Comparison of ENCODE assay signal across 9 cellular contexts in genomic region chr2:104872034-104872865, GRCh38.
DNase-seq lines count a peak whose midpoint lies in the region; ATAC-seq lines count a peak whose summit lies in the region.
"Had no signal": no experiment of that assay in that cellular context is flagged by ENCODE, and none has a peak within 500 bp of the region (broad histone marks: within the 10 kb centered on the region; RNA-seq: fewer than 3 reads in every experiment).

No MANE protein-coding gene starts in this region.

- DNase-seq in T-helper 2 cell treated with Interferon-gamma antibody and Interleukin-4, amounts not matched to agents 5 μg/mL and 100 μg/mL, for 36 hours (ENCODE audit: low spot score): no peak
- DNase-seq in T-helper 2 cell: no peak
- no peak for DNase-seq in stimulated activated naive CD8-positive, alpha-beta T cell treated with anti-CD3 and anti-CD28 coated beads, Interleukin-15, amount 100 ng/mL, for 72 hours
- DNase-seq in NCI-H69 (lab: John Stamatoyannopoulos, UW): no peak
- no peak for DNase-seq in activated CD8-positive, alpha-beta memory T cell treated with anti-CD3 and anti-CD28 coated beads for 24 hours

- H3K27me3 ChIP-seq in layer of hippocampus (ENCODE audit: control insufficient read depth, insufficient read depth, low read length): no peaks in the 10 kb centered on the region

- peak overlapping the region; percentile 88 for H3K27ac ChIP-seq in layer of hippocampus (ENCODE audit: low read depth, low read length)
- H3K27ac ChIP-seq: C4-2B had no signal

- H3K9me3 Mint-ChIP-seq in T-helper 2 cell treated with Interferon-gamma antibody and Interleukin-4, amounts not matched to agents 5 μg/mL and 100 μg/mL, for 36 hours: no peaks in the 10 kb centered on the region
- H3K9me3 Mint-ChIP-seq in activated naive CD8-positive, alpha-beta T cell (ENCODE audit: low read depth): no peaks in the 10 kb centered on the region
- H3K9me3 Mint-ChIP-seq in stimulated activated naive CD8-positive, alpha-beta T cell treated with anti-CD3 and anti-CD28 coated beads, Interleukin-15, amount 100 ng/mL, for 72 hours: no peaks in the 10 kb centered on the region

- peaks cover 6% of the 10 kb centered on the region for H3K4me1 Mint-ChIP-seq in T-helper 2 cell treated with Interferon-gamma antibody and Interleukin-4, amounts not matched to agents 5 μg/mL and 100 μg/mL, for 36 hours (ENCODE audit: low read depth)
- peaks cover 13% of the 10 kb centered on the region for H3K4me1 Mint-ChIP-seq in activated naive CD8-positive, alpha-beta T cell (ENCODE audit: low read depth)
- H3K4me1 Mint-ChIP-seq in stimulated activated naive CD8-positive, alpha-beta T cell treated with anti-CD3 and anti-CD28 coated beads, Interleukin-15, amount 100 ng/mL, for 72 hours: peaks cover 31% of the 10 kb centered on the region

- H3K27me3 Mint-ChIP-seq in T-helper 2 cell treated with Interferon-gamma antibody and Interleukin-4, amounts not matched to agents 5 μg/mL and 100 μg/mL, for 36 hours (ENCODE audit: low read depth): peaks cover 75% of the 10 kb centered on the region
- H3K27me3 Mint-ChIP-seq in activated naive CD8-positive, alpha-beta T cell: peaks cover 43% of the 10 kb centered on the region
- peaks cover 96% of the 10 kb centered on the region for H3K27me3 Mint-ChIP-seq in stimulated activated naive CD8-positive, alpha-beta T cell treated with anti-CD3 and anti-CD28 coated beads, Interleukin-15, amount 100 ng/mL, for 72 hours

- peak overlapping the region; percentile 73 for H3K4me3 Mint-ChIP-seq in T-helper 2 cell treated with Interferon-gamma antibody and Interleukin-4, amounts not matched to agents 5 μg/mL and 100 μg/mL, for 36 hours
- peak overlapping the region; percentile 66 for H3K4me3 Mint-ChIP-seq in activated naive CD8-positive, alpha-beta T cell
- H3K4me3 Mint-ChIP-seq in stimulated activated naive CD8-positive, alpha-beta T cell treated with anti-CD3 and anti-CD28 coated beads, Interleukin-15, amount 100 ng/mL, for 72 hours: peak overlapping the region; percentile 75 to 79

- H3K27ac Mint-ChIP-seq in T-helper 2 cell treated with Interferon-gamma antibody and Interleukin-4, amounts not matched to agents 5 μg/mL and 100 μg/mL, for 36 hours: no peak overlapping the region
- no peak overlapping the region for H3K27ac Mint-ChIP-seq in activated naive CD8-positive, alpha-beta T cell
- H3K27ac Mint-ChIP-seq in stimulated activated naive CD8-positive, alpha-beta T cell treated with anti-CD3 and anti-CD28 coated beads, Interleukin-15, amount 100 ng/mL, for 72 hours: no peak overlapping the region

- ATAC-seq in stimulated activated naive CD8-positive, alpha-beta T cell treated with anti-CD3 and anti-CD28 coated beads, Interleukin-15, amount 100 ng/mL, for 72 hours: no peak
- no peak for ATAC-seq in HG03354 (IDR thresholded peaks at IDR 0.05; ENCODE audit: poor library complexity, severe bottlenecking, unreplicated experiment)

- no peaks in the 10 kb centered on the region for H3K36me3 Mint-ChIP-seq in T-helper 2 cell treated with Interferon-gamma antibody and Interleukin-4, amounts not matched to agents 5 μg/mL and 100 μg/mL, for 36 hours (ENCODE audit: low read depth)
- no peaks in the 10 kb centered on the region for H3K36me3 Mint-ChIP-seq in activated naive CD8-positive, alpha-beta T cell
